In the genomic region with DNA sequence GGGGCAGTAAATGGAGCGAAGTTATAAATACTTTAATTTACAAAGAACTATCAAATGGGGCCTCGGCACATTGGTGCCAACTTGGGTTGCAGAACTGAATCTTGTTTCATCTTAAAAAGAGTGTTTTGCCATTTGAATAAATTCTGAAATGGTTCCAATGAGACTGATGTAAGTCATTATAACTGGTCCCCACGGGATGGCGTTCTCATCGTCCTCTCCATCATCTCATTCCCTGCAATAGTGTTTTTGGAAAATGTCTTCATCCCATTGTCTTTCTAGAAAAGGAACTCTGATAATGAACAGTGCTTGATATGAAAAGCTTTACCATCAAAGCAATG, we compare ENCODE assay signal across 27 cellular contexts.
"Had no signal": no experiment of that assay in that cellular context is flagged by ENCODE, and none has a peak within 500 bp of the region (broad histone marks: within the 10 kb centered on the region; RNA-seq: fewer than 3 reads in every experiment).

No MANE protein-coding gene starts in this region.

- ATAC-seq: activated CD8-positive, alpha-beta T cell treated with anti-CD3 and anti-CD28 coated beads, Interleukin-2, amount 10 ng/mL, durations not matched to agents 7 days and 5 days; body of pancreas; PC-3; SK-N-SH treated with all-trans-retinoic acid at 6 μM for 48 hours; T-helper 17 cell; WTC11 had no signal

- DNase-seq: activated CD4-positive, alpha-beta T cell treated with anti-CD3 and anti-CD28 coated beads for 48 hours; activated CD4-positive, alpha-beta T cell treated with anti-CD3 and anti-CD28 coated beads, Interleukin-2, amount 50 U/mL, for 4 hours; activated CD4-positive, CD25-positive, alpha-beta regulatory T cell treated with anti-CD3 and anti-CD28 coated beads, Interleukin-2, amount 50 U/mL, for 72 hours; activated CD8-positive, alpha-beta memory T cell treated with anti-CD3 and anti-CD28 coated beads, Interleukin-2, amount 50 U/mL, for 48 hours; activated CD8-positive, alpha-beta T cell treated with anti-CD3 and anti-CD28 coated beads, Interleukin-2, amount 10 ng/mL, durations not matched to agents 7 days and 5 days; activated effector memory CD4-positive, alpha-beta T cell treated with Interleukin-2 at 50 U/mL for 16 hours; activated naive CD4-positive, alpha-beta T cell; activated T-cell treated with anti-CD3 and anti-CD28 coated beads, Interleukin-2, amount 50 U/mL, for 24 hours; KBM-7; NCI-H1105 treated with DMSO at 0.1 percent for 48 hours; NCI-H1436 treated with DMSO at 0.1 percent for 48 hours; NCI-H187; NCI-H2081; NCI-H510A treated with DMSO at 0.1 percent for 48 hours; NCI-H69; PC-3; SHP77; SW 1271; T-helper 17 cell; T-helper 9 cell had no signal

- H3K4me3 ChIP-seq: ascending aorta, body of pancreas, SJSA1 had no signal

- H3K27ac Mint-ChIP-seq: activated CD8-positive, alpha-beta T cell treated with anti-CD3 and anti-CD28 coated beads, Interleukin-2, amount 10 ng/mL, durations not matched to agents 7 days and 5 days; activated naive CD4-positive, alpha-beta T cell treated with anti-CD3 and anti-CD28 coated beads, Interleukin-2, amount 50 U/mL, for 24 hours; activated T-cell treated with anti-CD3 and anti-CD28 coated beads, Interleukin-2, amount 50 U/mL, for 24 hours; activated T-helper 1 cell treated with anti-CD3 and anti-CD28 coated beads, Interleukin-12 subunit alpha, Interleukin-12 subunit beta, Interleukin-2, Interleukin-4 antibody, amounts not matched to agents 30 ng/mL and 10 ng/mL and 1 ng/mL, durations not matched to agents 14 hours and 24 hours and 36 hours; T-helper 17 cell; WTC11 had no signal

- H3K36me3 ChIP-seq: ascending aorta, SJSA1 had no signal

- H3K36me3 Mint-ChIP-seq: WTC11 had no signal

- H3K27me3 ChIP-seq: ascending aorta, body of pancreas, SJSA1 had no signal

- H3K4me3 Mint-ChIP-seq: activated CD8-positive, alpha-beta T cell treated with anti-CD3 and anti-CD28 coated beads, Interleukin-2, amount 10 ng/mL, durations not matched to agents 7 days and 5 days; activated naive CD4-positive, alpha-beta T cell treated with anti-CD3 and anti-CD28 coated beads, Interleukin-2, amount 50 U/mL, for 24 hours; activated T-cell treated with anti-CD3 and anti-CD28 coated beads, Interleukin-2, amount 50 U/mL, for 24 hours; activated T-helper 1 cell treated with anti-CD3 and anti-CD28 coated beads, Interleukin-12 subunit alpha, Interleukin-12 subunit beta, Interleukin-2, Interleukin-4 antibody, amounts not matched to agents 30 ng/mL and 10 ng/mL and 1 ng/mL, durations not matched to agents 14 hours and 24 hours and 36 hours; T-helper 17 cell; WTC11 had no signal

- H3K9me3 Mint-ChIP-seq: activated naive CD4-positive, alpha-beta T cell treated with anti-CD3 and anti-CD28 coated beads, Interleukin-2, amount 50 U/mL, for 24 hours; activated T-cell treated with anti-CD3 and anti-CD28 coated beads, Interleukin-2, amount 50 U/mL, for 24 hours; activated T-helper 1 cell treated with anti-CD3 and anti-CD28 coated beads, Interleukin-12 subunit alpha, Interleukin-12 subunit beta, Interleukin-2, Interleukin-4 antibody, amounts not matched to agents 30 ng/mL and 10 ng/mL and 1 ng/mL, durations not matched to agents 14 hours and 24 hours and 36 hours; WTC11 had no signal

- H3K27me3 Mint-ChIP-seq: activated naive CD4-positive, alpha-beta T cell treated with anti-CD3 and anti-CD28 coated beads, Interleukin-2, amount 50 U/mL, for 24 hours; activated T-cell treated with anti-CD3 and anti-CD28 coated beads, Interleukin-2, amount 50 U/mL, for 24 hours; T-helper 17 cell had no signal

- H3K9me3 ChIP-seq: ascending aorta, body of pancreas, SJSA1 had no signal

- H3K27ac ChIP-seq: ascending aorta, body of pancreas, SJSA1 had no signal

- H3K4me1 Mint-ChIP-seq: activated naive CD4-positive, alpha-beta T cell treated with anti-CD3 and anti-CD28 coated beads, Interleukin-2, amount 50 U/mL, for 24 hours had no signal

- H3K4me1 ChIP-seq: body of pancreas had no signal
